In genomic region chr2:98796775-98797544, GRCh38 we compare ENCODE assay signal across 11 cellular contexts.
"Had no signal": no experiment of that assay in that cellular context is flagged by ENCODE, and none has a peak within 500 bp of the region (broad histone marks: within the 10 kb centered on the region; RNA-seq: fewer than 3 reads in every experiment).

No MANE protein-coding gene starts in this region.

- H3K9me3 ChIP-seq: lower lobe of right lung, SJCRH30, thyroid gland had no signal

- ATAC-seq: activated CD4-positive, alpha-beta T cell treated with anti-CD3 and anti-CD28 coated beads for 36 hours; lower lobe of right lung had no signal

- DNase-seq: activated CD4-positive, alpha-beta memory T cell treated with anti-CD3 and anti-CD28 coated beads, Interleukin-2, amount 10 ng/mL, durations not matched to agents 7 days and 5 days; activated CD4-positive, alpha-beta T cell treated with anti-CD3 and anti-CD28 coated beads for 36 hours; activated naive CD8-positive, alpha-beta T cell treated with anti-CD3 and anti-CD28 coated beads, Interleukin-2, amount 10 ng/mL, durations not matched to agents 7 days and 5 days; aorta; left cardiac atrium; lower lobe of right lung; midbrain; SJCRH30; stimulated activated CD4-positive, alpha-beta T cell treated with anti-CD3 and anti-CD28 coated beads, Interleukin-15, amount 100 ng/mL, for 24 hours; stimulated activated CD4-positive, alpha-beta T cell treated with anti-CD3 and anti-CD28 coated beads, Interleukin-4, amount 100 ng/mL, for 4 hours; thyroid gland had no signal

- H3K27me3 ChIP-seq: SJCRH30, thyroid gland had no signal

- H3K27ac ChIP-seq: lower lobe of right lung, SJCRH30, thyroid gland had no signal

- H3K4me3 ChIP-seq: lower lobe of right lung, SJCRH30, thyroid gland had no signal

- H3K36me3 ChIP-seq: SJCRH30, thyroid gland had no signal
